In genomic region chr16:71564377-71564967, GRCh38 we compare ENCODE assay signal across 8 cellular contexts. TPM values are rescaled to one million over a fixed set of nuclear protein-coding genes. Genes with fewer than 3 reads are reported as not detected.
DNase-seq lines count a peak whose midpoint lies in the region; ATAC-seq and TF ChIP-seq lines count a peak whose summit lies in the region.

No MANE protein-coding gene starts in this region.

- CTCF ChIA-PET in OCI-LY7 (lab: Charles Lee; ENCODE audit: unreplicated experiment) = interaction anchor here (0.6 to 1.9 kb wide), 5 partner anchors 9 to 212 kb away, joined by 3 to 28 read pairs (median 3); no protein-coding TSS in a partner anchor

- H3K36me3 Mint-ChIP-seq in endothelial cell (ENCODE audit: low read depth, unreplicated experiment) = peaks cover 5% of the 10 kb centered on the region

- no peak overlapping the region for H3K18ac ChIP-seq in neuronal stem cell (ENCODE audit: low read length)

- no peak overlapping the region for H3K4ac ChIP-seq in neuronal stem cell (ENCODE audit: low read length)

- peaks cover 14% of the 10 kb centered on the region for H3K4me1 Mint-ChIP-seq in endothelial cell (ENCODE audit: unreplicated experiment)

- H3K9me3 ChIP-seq in OCI-LY7 (ENCODE audit: low read length) (peaks cover 16% of the 10 kb centered on the region), neuronal stem cell (replicated peaks in 1 of 2; ENCODE audit: control insufficient read depth in 2 of 2, insufficient read depth in 1 of 2, low read depth in 1 of 2, low read length in 2 of 2) (peaks cover 0 to 12% of the 10 kb centered on the region in 2 donors)

- peaks cover 0 to 5% (median 0%) of the 10 kb centered on the region in 3 experiments for H3K27me3 ChIP-seq in neuronal stem cell (ENCODE audit: control insufficient read depth in 3 of 3, insufficient read depth in 3 of 3, low read depth in 1 of 3, low read length in 3 of 3)

- H2BK15ac ChIP-seq in neuronal stem cell (ENCODE audit: low read length) = no peak overlapping the region

- H3K9ac ChIP-seq in neuronal stem cell (ENCODE audit: low read depth, low read length, poor library complexity) = peak overlapping the region; percentile 26

- H3K4me3 ChIP-seq in GM08714 (ENCODE audit: low read length) (peak overlapping the region; percentile 60), OCI-LY7 (ENCODE audit: low read depth, low read length, poor library complexity, severe bottlenecking) (peak overlapping the region; percentile 67), neuronal stem cell (ENCODE audit: low read length in 2 of 2) (peak overlapping the region; percentile 58 to 84)

- no peak overlapping the region for H3K23ac ChIP-seq in neuronal stem cell (ENCODE audit: low read depth, low read length, poor library complexity)

- H3K27ac ChIP-seq in OCI-LY7 (ENCODE audit: low read depth, low read length, poor library complexity, severe bottlenecking) (peak overlapping the region; percentile 97), neuronal stem cell (replicated peaks; ENCODE audit: low read length) (no peak overlapping the region)

- peak; percentile 84 for ATAC-seq in GM21825 (IDR thresholded peaks at IDR 0.05; ENCODE audit: unreplicated experiment)
- no peak for ATAC-seq in GM21367 (IDR thresholded peaks at IDR 0.05; ENCODE audit: unreplicated experiment)

- no peak overlapping the region for H4K8ac ChIP-seq in neuronal stem cell (ENCODE audit: low read depth, low read length)

- no peak overlapping the region for H3K14ac ChIP-seq in neuronal stem cell (ENCODE audit: low read length)

- POLR2A ChIA-PET in OCI-LY7 (lab: Charles Lee) = interaction anchor here (0.6 to 1.5 kb wide), 5 partner anchors 9 to 367 kb away, joined by 3 to 6 read pairs (median 5); partner anchors contain the start of gene ZNF23

- H3K27me3 Mint-ChIP-seq in endothelial cell (ENCODE audit: unreplicated experiment) = peaks cover 8% of the 10 kb centered on the region

- H3K9me3 Mint-ChIP-seq in endothelial cell (ENCODE audit: unreplicated experiment) = peaks cover 13% of the 10 kb centered on the region

- no peak for DNase-seq in OCI-LY7 (ENCODE audit: low spot score)
- DNase-seq in endothelial cell (ENCODE audit: low spot score) = no peak
- no peak for DNase-seq in neuronal stem cell (ENCODE audit: low spot score)
- no peak for DNase-seq in HPDE6-E6E7 (ENCODE audit: extremely low spot score)
- DNase-seq in NCI-H1092 treated with DMSO at 0.1 percent for 48 hours (lab: John Stamatoyannopoulos, UW) = no peak

- no peaks in the 10 kb centered on the region for H3K9me2 ChIP-seq in OCI-LY7 (ENCODE audit: insufficient read depth, low read length)

- H2BK5ac ChIP-seq in neuronal stem cell (ENCODE audit: low read length) = no peak overlapping the region

- H4K20me1 ChIP-seq in OCI-LY7 (ENCODE audit: insufficient read depth, low read length) = no peaks in the 10 kb centered on the region

- H2BK12ac ChIP-seq in neuronal stem cell (ENCODE audit: low read length) = no peak overlapping the region

- no peak for TF ChIP-seq CTCF in OCI-LY7 (conservative IDR thresholded peaks at IDR 0.05; ENCODE audit: low read length)
- no peak for TF ChIP-seq CTCF in endothelial cell (IDR thresholded peaks at IDR 0.05; ENCODE audit: unreplicated experiment)

- intact Hi-C loops in OCI-LY7 (cut with micrococcal nuclease; ENCODE audit: unreplicated experiment) = loop anchor here (2.0 to 10.0 kb wide), 3 partner anchors 182 to 530 kb away; partner anchors contain the start of genes DHX38, TXNL4B and ZNF821

- H3K36me3 ChIP-seq in OCI-LY7 (ENCODE audit: insufficient read depth, low read length) (no peaks in the 10 kb centered on the region), neuronal stem cell (replicated peaks in 1 of 2; ENCODE audit: control insufficient read depth in 2 of 2, insufficient read depth in 2 of 2, low read length in 2 of 2) (no peaks in the 10 kb centered on the region)

- no peak overlapping the region for H2AK5ac ChIP-seq in neuronal stem cell (ENCODE audit: low read depth, low read length)

- TSS peak; percentile 96 for BruUV-seq in OCI-LY7 (replicated peaks; lab: Mats Ljungman, UMichigan)

- WGBS in neuronal stem cell (ENCODE audit: extremely low coverage in 2 of 2, insufficient read length in 2 of 2, insufficient replicate concordance in 1 of 2), 2 donors = no CpG with 5 or more reads among the region's 19 CpGs

- H3K79me2 ChIP-seq in OCI-LY7 (ENCODE audit: insufficient read depth, low read depth, low read length) = no peaks in the 10 kb centered on the region

- H3K79me1 ChIP-seq in neuronal stem cell (ENCODE audit: low read depth, low read length) = no peaks in the 10 kb centered on the region

- peak overlapping the region; percentile 98 for H3K27ac Mint-ChIP-seq in endothelial cell (ENCODE audit: unreplicated experiment)

- H3K4me1 ChIP-seq in OCI-LY7 (ENCODE audit: insufficient read depth, low read length, poor library complexity, severe bottlenecking) (peaks cover 29% of the 10 kb centered on the region), neuronal stem cell (ENCODE audit: control insufficient read depth in 2 of 2, insufficient read depth in 1 of 2, low read depth in 1 of 2, low read length in 2 of 2) (peaks cover 0 to 3% of the 10 kb centered on the region in 2 donors)

- H3K4me3 Mint-ChIP-seq in endothelial cell (ENCODE audit: unreplicated experiment) = peak overlapping the region; percentile 96

- no peak overlapping the region for H2BK120ac ChIP-seq in neuronal stem cell (ENCODE audit: low read depth, low read length)

- H2AFZ ChIP-seq in OCI-LY7 (ENCODE audit: low read length) (peak overlapping the region; percentile 86), neuronal stem cell (ENCODE audit: low read length) (peak overlapping the region; percentile 72)

- no peak overlapping the region for H4K91ac ChIP-seq in neuronal stem cell (ENCODE audit: low read depth, low read length, poor library complexity)

- H3K4me2 ChIP-seq in OCI-LY7 (ENCODE audit: low read length) (peak overlapping the region; percentile 90), neuronal stem cell (ENCODE audit: insufficient read depth, low read length, poor library complexity, severe bottlenecking) (peak overlapping the region; percentile 74)

RNA-seq across cellular contexts. Expression of gene TAT, which starts 12.4 kb away (rescaled TPM):
- not detected in 2 replicates for total RNA-seq in OCI-LY7 (2014; rRNA removed; shearing (Covaris generic))
- total RNA-seq in OCI-LY7 (2022) = not detected in 2 replicates
- total RNA-seq in endothelial cell (ENCODE audit: unreplicated experiment) = not detected
- 0.03 TPM for polyA plus RNA-seq in neuronal stem cell (2013, experiment 1 of 2)
- polyA plus RNA-seq in neuronal stem cell (2013, experiment 2 of 2) = not detected

RNA-seq across cellular contexts. Expression of gene CHST4, which starts 38.2 kb away (rescaled TPM):
- 4.5 and 6.6 TPM in 2 replicates for total RNA-seq in OCI-LY7 (2014; rRNA removed; shearing (Covaris generic))
- total RNA-seq in OCI-LY7 (2022) (0.28 and 0.29 TPM in 2 replicates), endothelial cell (ENCODE audit: unreplicated experiment) (0.13 TPM)
- polyA plus RNA-seq in neuronal stem cell (2013, experiment 1 of 2) = not detected
- polyA plus RNA-seq in neuronal stem cell (2013, experiment 2 of 2) = not detected
